ENCODE assay signal across 23 cellular contexts in genomic region chr17:58096892-58097291, GRCh38. TPM values are rescaled to one million over a fixed set of nuclear protein-coding genes. Genes with fewer than 3 reads are reported as not detected.
DNase-seq lines count a peak whose midpoint lies in the region; TF ChIP-seq lines count a peak whose summit lies in the region.
"Had no signal": no experiment of that assay in that cellular context is flagged by ENCODE, and none has a peak within 500 bp of the region (broad histone marks: within the 10 kb centered on the region; RNA-seq: fewer than 3 reads in every experiment).

No MANE protein-coding gene starts in this region.

- no peaks in the 10 kb centered on the region for H3K9me2 ChIP-seq in Loucy (replicated peaks; ENCODE audit: low read depth, low read length)

- H3K36me3 Mint-ChIP-seq in chondrocyte (ENCODE audit: low read depth) = peaks cover 14% of the 10 kb centered on the region
- H3K36me3 Mint-ChIP-seq in activated CD4-positive, alpha-beta T cell treated with anti-CD3 and anti-CD28 coated beads, Interleukin-2, amount 10 ng/mL, durations not matched to agents 24 days and 14 days (ENCODE audit: low read depth) = peaks cover 19% of the 10 kb centered on the region
- H3K36me3 Mint-ChIP-seq: activated naive CD4-positive, alpha-beta T cell treated with anti-CD3 and anti-CD28 coated beads, Interleukin-2, amount 50 U/mL, for 24 hours had no signal

- H3F3A ChIP-seq in Loucy (ENCODE audit: low read depth) = no peaks in the 10 kb centered on the region

- no peaks in the 10 kb centered on the region for H3K4me1 ChIP-seq in Loucy (ENCODE audit: insufficient read depth, low read length, poor library complexity, severe bottlenecking)
- H3K4me1 ChIP-seq in liver (ENCODE audit: control insufficient read depth in 4 of 4, insufficient read depth in 4 of 4, low read length in 3 of 4) = no peaks in the 10 kb centered on the region
- H3K4me1 ChIP-seq: Caco-2, colonic mucosa had no signal

- H3K9ac ChIP-seq in Loucy (ENCODE audit: low read depth, low read length, poor library complexity, severe bottlenecking) (no peak overlapping the region), liver (ENCODE audit: low read depth in 1 of 2, low read length in 2 of 2) (no peak overlapping the region)

- TF ChIP-seq CTCF in C4-2B (conservative IDR thresholded peaks at IDR 0.05) (peak; percentile 31), Loucy (conservative IDR thresholded peaks at IDR 0.05; ENCODE audit: low read length) (peak; percentile 31; the same call in 1 of the 2 replicates), chondrocyte (IDR thresholded peaks at IDR 0.05) (peak; percentile 19), liver (IDR thresholded peaks at IDR 0.05; ENCODE audit: low read depth, low read length, missing input control) (peak; percentile 5)

- H3K9me3 ChIP-seq in Loucy (ENCODE audit: insufficient read depth, low read depth, low read length) = no peaks in the 10 kb centered on the region
- H3K9me3 ChIP-seq in liver (ENCODE audit: control insufficient read depth in 4 of 4, low read length in 3 of 4) = no peaks in the 10 kb centered on the region
- H3K9me3 ChIP-seq: Caco-2, colonic mucosa, MG63 had no signal

- intact Hi-C loops in activated CD4-positive, alpha-beta T cell treated with anti-CD3 and anti-CD28 coated beads, Interleukin-2, amount 10 ng/mL, durations not matched to agents 24 days and 14 days (cut with micrococcal nuclease) = no loop called here

- no peak overlapping the region for H2AFZ ChIP-seq in Loucy (ENCODE audit: low read length)

- WGBS in liver = 83% methylated on average over 4 of the region's 4 CpGs

- no peaks in the 10 kb centered on the region for H3K27me3 ChIP-seq in Loucy (ENCODE audit: insufficient read depth, low read length, poor library complexity, severe bottlenecking)
- no peaks in the 10 kb centered on the region for H3K27me3 ChIP-seq in liver (ENCODE audit: control insufficient read depth in 4 of 4, insufficient read depth in 4 of 4, low read length in 3 of 4)
- H3K27me3 ChIP-seq: colonic mucosa, MG63 had no signal

- no peaks in the 10 kb centered on the region for H3K9me3 Mint-ChIP-seq in chondrocyte (ENCODE audit: low read depth)
- H3K9me3 Mint-ChIP-seq in activated CD4-positive, alpha-beta T cell treated with anti-CD3 and anti-CD28 coated beads, Interleukin-2, amount 10 ng/mL, durations not matched to agents 24 days and 14 days = no peaks in the 10 kb centered on the region
- H3K9me3 Mint-ChIP-seq: activated CD4-positive, alpha-beta memory T cell treated with anti-CD3 and anti-CD28 coated beads for 36 hours; activated naive CD4-positive, alpha-beta T cell treated with anti-CD3 and anti-CD28 coated beads, Interleukin-2, amount 50 U/mL, for 24 hours; immature natural killer cell; naive thymus-derived CD8-positive, alpha-beta T cell had no signal

- TF ChIP-seq RAD21 in liver (IDR thresholded peaks at IDR 0.05) = no peak

- DNase-seq in chondrocyte (ENCODE audit: low spot score) (no peak), GF-D8 (lab: John Stamatoyannopoulos, UW) (no peak), RPMI8226 (no peak), cortex of kidney (lab: John Stamatoyannopoulos, UW) (no peak)
- DNase-seq in activated CD4-positive, alpha-beta T cell treated with anti-CD3 and anti-CD28 coated beads, Interleukin-2, amount 10 ng/mL, durations not matched to agents 24 days and 14 days = no peak
- DNase-seq: activated CD4-positive, alpha-beta memory T cell treated with anti-CD3 and anti-CD28 coated beads for 36 hours; activated T-cell treated with anti-CD3 and anti-CD28 coated beads, Interleukin-2, amount 50 U/mL, for 48 hours; AML-193; Caco-2; colonic mucosa; immature natural killer cell; MG63; naive thymus-derived CD8-positive, alpha-beta T cell; NCI-H1694 treated with DMSO at 0.1 percent for 48 hours; NCI-H446; stimulated activated CD4-positive, alpha-beta T cell treated with anti-CD3 and anti-CD28 coated beads, Interleukin-2, amount 100 ng/mL, for 48 hours; T-helper 1 cell had no signal

- H3K79me2 ChIP-seq in Loucy (ENCODE audit: insufficient read depth, low read length) = peaks cover under 1% of the 10 kb centered on the region; the same call in 1 of the 2 replicates

- H4K20me1 ChIP-seq in Loucy (ENCODE audit: insufficient read depth, low read length, poor library complexity, severe bottlenecking) = no peaks in the 10 kb centered on the region

- H3K36me3 ChIP-seq in Loucy (ENCODE audit: insufficient read depth, low read length) (peaks cover 25% of the 10 kb centered on the region; the same call in 1 of the 2 replicates), liver (ENCODE audit: control insufficient read depth in 4 of 4, insufficient read depth in 3 of 4, low read depth in 1 of 4, low read length in 3 of 4) (peaks cover 3 to 20% (median 13%) of the 10 kb centered on the region in 4 donors)

- H3K4me1 Mint-ChIP-seq in chondrocyte (ENCODE audit: low read depth) = no peaks in the 10 kb centered on the region
- peaks cover 10% of the 10 kb centered on the region for H3K4me1 Mint-ChIP-seq in activated CD4-positive, alpha-beta T cell treated with anti-CD3 and anti-CD28 coated beads, Interleukin-2, amount 10 ng/mL, durations not matched to agents 24 days and 14 days

- H3K27ac Mint-ChIP-seq in chondrocyte (ENCODE audit: unreplicated experiment) = no peak overlapping the region
- no peak overlapping the region for H3K27ac Mint-ChIP-seq in activated CD4-positive, alpha-beta T cell treated with anti-CD3 and anti-CD28 coated beads, Interleukin-2, amount 10 ng/mL, durations not matched to agents 24 days and 14 days
- H3K27ac Mint-ChIP-seq: activated CD4-positive, alpha-beta memory T cell treated with anti-CD3 and anti-CD28 coated beads for 36 hours; activated naive CD4-positive, alpha-beta T cell treated with anti-CD3 and anti-CD28 coated beads, Interleukin-2, amount 50 U/mL, for 24 hours; immature natural killer cell had no signal

- no peaks in the 10 kb centered on the region for H3K27me3 Mint-ChIP-seq in chondrocyte (ENCODE audit: low read depth)
- H3K27me3 Mint-ChIP-seq in activated CD4-positive, alpha-beta T cell treated with anti-CD3 and anti-CD28 coated beads, Interleukin-2, amount 10 ng/mL, durations not matched to agents 24 days and 14 days = peaks cover 7% of the 10 kb centered on the region
- H3K27me3 Mint-ChIP-seq: activated CD4-positive, alpha-beta memory T cell treated with anti-CD3 and anti-CD28 coated beads for 36 hours; activated naive CD4-positive, alpha-beta T cell treated with anti-CD3 and anti-CD28 coated beads, Interleukin-2, amount 50 U/mL, for 24 hours; naive thymus-derived CD8-positive, alpha-beta T cell had no signal

- H3K4me2 ChIP-seq in Loucy (ENCODE audit: low read depth, low read length, poor library complexity, severe bottlenecking) = no peak overlapping the region

- H3K27ac ChIP-seq in C4-2B (no peak overlapping the region), liver (ENCODE audit: low read depth in 1 of 2, low read length in 2 of 2) (no peak overlapping the region)
- H3K27ac ChIP-seq: colonic mucosa had no signal

- H3K4me3 Mint-ChIP-seq in chondrocyte (ENCODE audit: unreplicated experiment) = no peak overlapping the region
- H3K4me3 Mint-ChIP-seq in activated CD4-positive, alpha-beta T cell treated with anti-CD3 and anti-CD28 coated beads, Interleukin-2, amount 10 ng/mL, durations not matched to agents 24 days and 14 days = no peak overlapping the region
- H3K4me3 Mint-ChIP-seq: activated CD4-positive, alpha-beta memory T cell treated with anti-CD3 and anti-CD28 coated beads for 36 hours; activated naive CD4-positive, alpha-beta T cell treated with anti-CD3 and anti-CD28 coated beads, Interleukin-2, amount 50 U/mL, for 24 hours; immature natural killer cell; naive thymus-derived CD8-positive, alpha-beta T cell had no signal

- no peak overlapping the region for H3K4me3 ChIP-seq in Loucy (ENCODE audit: low read length, poor library complexity, severe bottlenecking)
- no peak overlapping the region for H3K4me3 ChIP-seq in liver (ENCODE audit: low read depth in 1 of 3, low read length in 3 of 3)
- H3K4me3 ChIP-seq: colonic mucosa, MG63 had no signal

TF ChIP-seq in liver, 16 proteins besides CTCF, POLR2A, EP300 and RAD21:
- TF ChIP-seq NR2F2 (IDR thresholded peaks at IDR 0.05) (no peak), MAX (IDR thresholded peaks at IDR 0.05) (no peak)

RNA-seq across cellular contexts. Expression of gene DYNLL2, which starts 13.7 kb away (rescaled TPM):
- total RNA-seq in chondrocyte (15.7 to 17.1 TPM (median 16.0 TPM) in 3 replicates), liver (10 to 100 TPM; 11.3 to 16.9 TPM)
- polyA plus RNA-seq in liver = 10 to 100 TPM in 1 of 2 donors, 1 to 10 TPM in 1; 3.2 to 22.1 TPM
- total RNA-seq in activated CD4-positive, alpha-beta T cell treated with anti-CD3 and anti-CD28 coated beads, Interleukin-2, amount 10 ng/mL, durations not matched to agents 24 days and 14 days = 36.6 and 37.2 TPM in 2 replicates

RNA-seq across cellular contexts. Expression of gene OR4D1, which starts 51.3 kb away (rescaled TPM):
- total RNA-seq in chondrocyte = not detected in 3 replicates
- under 1 TPM in 1 of 2 donors, not detected in 1; under 0.01 TPM for total RNA-seq in liver
- polyA plus RNA-seq in liver = not detected
- 0.07 and 0.14 TPM in 2 replicates for total RNA-seq in activated CD4-positive, alpha-beta T cell treated with anti-CD3 and anti-CD28 coated beads, Interleukin-2, amount 10 ng/mL, durations not matched to agents 24 days and 14 days
- total RNA-seq: Caco-2, colonic mucosa, lung microvascular endothelial cell, skeletal muscle tissue had no signal
